In genomic region chr1:119482517-119483425, GRCh38 we compare ENCODE assay signal across 22 cellular contexts. TPM values are rescaled to one million over a fixed set of nuclear protein-coding genes. Genes with fewer than 3 reads are reported as not detected.
"Had no signal": no experiment of that assay in that cellular context is flagged by ENCODE, and none has a peak within 500 bp of the region (broad histone marks: within the 10 kb centered on the region; RNA-seq: fewer than 3 reads in every experiment).

No MANE protein-coding gene starts in this region.

- H3K4me3 ChIP-seq: colonic mucosa, lung, right atrium auricular region, SJSA1 had no signal

- FAIRE-seq: small intestine had no signal

- H3K9me3 Mint-ChIP-seq: activated T-cell treated with anti-CD3 and anti-CD28 coated beads, Interleukin-2, amount 50 U/mL, for 24 hours; naive thymus-derived CD8-positive, alpha-beta T cell; stimulated activated naive CD8-positive, alpha-beta T cell treated with anti-CD3 and anti-CD28 coated beads, Interleukin-15, amount 100 ng/mL, for 72 hours had no signal

- H3K27ac Mint-ChIP-seq: activated T-cell treated with anti-CD3 and anti-CD28 coated beads, Interleukin-2, amount 50 U/mL, for 24 hours; stimulated activated naive CD8-positive, alpha-beta T cell treated with anti-CD3 and anti-CD28 coated beads, Interleukin-15, amount 100 ng/mL, for 72 hours had no signal

- ATAC-seq: esophagus mucosa; naive thymus-derived CD8-positive, alpha-beta T cell had no signal

- H3K27ac ChIP-seq: colonic mucosa, right atrium auricular region, SJSA1 had no signal

- H3K4me1 ChIP-seq: colonic mucosa, right atrium auricular region, SJSA1 had no signal

- H3K4me3 Mint-ChIP-seq: activated T-cell treated with anti-CD3 and anti-CD28 coated beads, Interleukin-2, amount 50 U/mL, for 24 hours; naive thymus-derived CD8-positive, alpha-beta T cell; stimulated activated naive CD8-positive, alpha-beta T cell treated with anti-CD3 and anti-CD28 coated beads, Interleukin-15, amount 100 ng/mL, for 72 hours had no signal

- H3K9me3 ChIP-seq: colonic mucosa, right atrium auricular region, SJSA1 had no signal

- H3K36me3 Mint-ChIP-seq: naive thymus-derived CD8-positive, alpha-beta T cell had no signal

- H3K27me3 ChIP-seq: colonic mucosa, right atrium auricular region, SJSA1 had no signal

- H3K36me3 ChIP-seq: colonic mucosa, right atrium auricular region, SJSA1 had no signal

- DNase-seq: activated CD4-positive, alpha-beta T cell treated with anti-CD3 and anti-CD28 coated beads, Interleukin-2, amount 50 U/mL, for 48 hours; activated CD4-positive, CD25-positive, alpha-beta regulatory T cell treated with anti-CD3 and anti-CD28 coated beads, Interleukin-2, amount 50 U/mL, for 72 hours; activated naive CD4-positive, alpha-beta T cell treated with anti-CD3 and anti-CD28 coated beads, Interleukin-2, amount 50 U/mL, for 16 hours; activated T-cell treated with anti-CD3 and anti-CD28 coated beads, Interleukin-2, amount 50 U/mL, for 24 hours; colonic mucosa; hypothalamus; naive thymus-derived CD8-positive, alpha-beta T cell; posterior cingulate gyrus; small intestine; stimulated activated CD4-positive, alpha-beta T cell treated with anti-CD3 and anti-CD28 coated beads, Interleukin-4, amount 100 ng/mL, for 4 hours; stimulated activated CD8-positive, alpha-beta memory T cell treated with anti-CD3 and anti-CD28 coated beads, Interleukin-4, amount 100 ng/mL, for 48 hours; stimulated activated naive CD8-positive, alpha-beta T cell treated with anti-CD3 and anti-CD28 coated beads, Interleukin-15, amount 100 ng/mL, for 72 hours; SW 1271 had no signal

- H3K4me1 Mint-ChIP-seq: naive thymus-derived CD8-positive, alpha-beta T cell; stimulated activated naive CD8-positive, alpha-beta T cell treated with anti-CD3 and anti-CD28 coated beads, Interleukin-15, amount 100 ng/mL, for 72 hours had no signal

RNA-seq across cellular contexts. Expression of gene HSD3B1, which starts 24.2 kb away (rescaled TPM):
- total RNA-seq: cardiac septum; esophagus mucosa; lung; mononuclear cell; naive thymus-derived CD8-positive, alpha-beta T cell; right atrium auricular region; SJSA1; temporal lobe; urinary bladder had no signal
- polyA plus RNA-seq: adipose tissue; lung; naive thymus-derived CD8-positive, alpha-beta T cell; small intestine; urinary bladder had no signal
